1 cellular context compared by ENCODE assay signal in the genomic region with DNA sequence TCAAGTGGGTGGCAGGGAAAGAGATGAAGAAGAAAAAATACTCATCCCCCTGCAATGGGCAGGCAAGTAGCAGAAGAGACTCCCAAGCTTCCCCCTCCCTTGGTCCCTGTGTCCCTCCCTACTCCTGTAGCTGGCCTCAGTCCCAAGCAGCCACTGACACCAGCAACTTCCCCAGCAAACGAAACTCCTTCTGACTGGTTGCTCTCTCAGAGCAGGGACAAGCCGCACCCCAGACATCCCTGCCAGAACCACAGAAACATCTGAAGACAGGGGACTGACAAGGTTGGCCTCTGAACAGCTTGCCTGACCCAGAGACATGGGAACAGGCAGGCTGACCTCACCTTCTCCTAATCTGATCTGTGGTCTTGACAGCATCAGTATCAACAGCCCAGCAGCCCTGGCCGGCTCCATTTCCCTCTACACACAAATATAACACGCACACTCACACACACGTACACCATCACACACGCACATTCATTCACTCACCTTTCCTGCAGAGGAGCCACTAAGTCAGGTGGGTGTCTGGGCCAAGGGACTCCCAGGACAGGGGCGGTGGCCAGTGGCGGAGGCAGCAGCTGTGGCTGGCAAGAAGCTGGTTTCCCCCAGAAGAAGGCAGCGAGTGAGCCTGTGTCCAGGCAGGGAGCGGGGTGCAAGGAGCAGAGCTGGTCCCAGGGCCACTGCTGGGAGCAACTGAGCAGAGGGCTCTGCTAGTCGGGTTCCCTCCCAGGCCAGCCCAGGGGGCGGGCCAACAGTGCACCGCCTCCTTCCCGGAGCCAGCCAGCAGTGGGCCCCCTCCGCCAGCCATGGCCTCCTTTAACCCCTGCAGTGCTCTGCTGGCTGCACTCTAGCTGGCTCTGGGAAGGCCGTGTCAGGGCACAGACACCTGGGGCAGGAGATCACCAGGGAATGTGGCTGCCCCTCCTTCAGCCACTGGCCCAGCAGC.
TF ChIP-seq lines count a peak whose summit lies in the region.

No MANE protein-coding gene starts in this region.

TF ChIP-seq in HepG2, 621 proteins besides CTCF, POLR2A, EP300 and RAD21 (continued from another document and continues in another):
- no peak for TF ChIP-seq ZNF407 (CRISPR knock-in tag; IDR thresholded peaks at IDR 0.05; ENCODE audit: not compliant biosample characterization)
- TF ChIP-seq ZNF207 (IDR thresholded peaks at IDR 0.05; ENCODE audit: borderline replicate concordance), result no peak
- peak; percentile 72; the same call in 1 of the 2 replicates for TF ChIP-seq DZIP1 (CRISPR knock-in tag; IDR thresholded peaks at IDR 0.05)
- TF ChIP-seq SMC3 (IDR thresholded peaks at IDR 0.05; ENCODE audit: low read length), result peak; percentile 11; the same call in 1 of the 2 replicates
- 0 out of 2 replicates have a peak, but pooled peaks have one; percentile 32 for TF ChIP-seq WIZ (CRISPR knock-in tag; IDR thresholded peaks at IDR 0.05)
- 0 out of 2 replicates have a peak, but pooled peaks have one; percentile 50 for TF ChIP-seq ZNF503 (CRISPR knock-in tag; IDR thresholded peaks at IDR 0.05)
- TF ChIP-seq, protein P1, sequence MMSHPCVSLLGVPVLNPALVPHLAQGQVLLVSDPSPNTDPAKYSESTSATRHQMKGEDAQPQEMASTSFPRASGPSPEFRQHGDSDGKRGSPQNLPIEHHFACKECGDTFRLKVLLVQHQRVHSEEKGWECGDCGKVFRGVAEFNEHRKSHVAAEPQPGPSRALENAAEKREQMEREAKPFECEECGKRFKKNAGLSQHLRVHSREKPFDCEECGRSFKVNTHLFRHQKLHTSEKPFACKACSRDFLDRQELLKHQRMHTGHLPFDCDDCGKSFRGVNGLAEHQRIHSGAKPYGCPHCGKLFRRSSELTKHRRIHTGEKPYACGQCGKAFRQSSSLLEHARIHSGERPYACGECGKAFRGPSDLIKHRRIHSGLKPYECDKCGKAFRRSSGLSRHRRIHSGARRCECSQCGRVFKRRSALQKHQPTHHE (CRISPR knock-in tag; IDR thresholded peaks at IDR 0.05; ENCODE audit: borderline replicate concordance), result peak; percentile 79
- TF ChIP-seq, protein P2, sequence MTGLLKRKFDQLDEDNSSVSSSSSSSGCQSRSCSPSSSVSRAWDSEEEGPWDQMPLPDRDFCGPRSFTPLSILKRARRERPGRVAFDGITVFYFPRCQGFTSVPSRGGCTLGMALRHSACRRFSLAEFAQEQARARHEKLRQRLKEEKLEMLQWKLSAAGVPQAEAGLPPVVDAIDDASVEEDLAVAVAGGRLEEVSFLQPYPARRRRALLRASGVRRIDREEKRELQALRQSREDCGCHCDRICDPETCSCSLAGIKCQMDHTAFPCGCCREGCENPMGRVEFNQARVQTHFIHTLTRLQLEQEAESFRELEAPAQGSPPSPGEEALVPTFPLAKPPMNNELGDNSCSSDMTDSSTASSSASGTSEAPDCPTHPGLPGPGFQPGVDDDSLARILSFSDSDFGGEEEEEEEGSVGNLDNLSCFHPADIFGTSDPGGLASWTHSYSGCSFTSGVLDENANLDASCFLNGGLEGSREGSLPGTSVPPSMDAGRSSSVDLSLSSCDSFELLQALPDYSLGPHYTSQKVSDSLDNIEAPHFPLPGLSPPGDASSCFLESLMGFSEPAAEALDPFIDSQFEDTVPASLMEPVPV (CRISPR knock-in tag; IDR thresholded peaks at IDR 0.05), result peak; percentile 72
- 0 out of 2 replicates have a peak, but pooled peaks have one; percentile 14 for TF ChIP-seq TGIF2 (CRISPR knock-in tag; IDR thresholded peaks at IDR 0.05)
- TF ChIP-seq SRSF9 (IDR thresholded peaks at IDR 0.05; ENCODE audit: borderline replicate concordance, insufficient read depth, low read depth, low read length, poor library complexity, severe bottlenecking), result no peak
- no peak for TF ChIP-seq FUBP1 (CRISPR knock-in tag; IDR thresholded peaks at IDR 0.05; ENCODE audit: borderline replicate concordance)
- no peak for TF ChIP-seq U2AF1 (optimal IDR thresholded peaks at IDR 0.05; ENCODE audit: low read depth, low read length)
- peak; percentile 86 for TF ChIP-seq ZBED4 (CRISPR knock-in tag; IDR thresholded peaks at IDR 0.05; ENCODE audit: borderline replicate concordance)
- no peak for TF ChIP-seq PAF1 (CRISPR knock-in tag; IDR thresholded peaks at IDR 0.05)
- peak; percentile 76; the same call in 1 of the 2 replicates for TF ChIP-seq ZNF225 (CRISPR knock-in tag; IDR thresholded peaks at IDR 0.05)
- no peak for TF ChIP-seq ZNF562 (CRISPR knock-in tag; IDR thresholded peaks at IDR 0.05; ENCODE audit: borderline replicate concordance)
- TF ChIP-seq, protein P3, sequence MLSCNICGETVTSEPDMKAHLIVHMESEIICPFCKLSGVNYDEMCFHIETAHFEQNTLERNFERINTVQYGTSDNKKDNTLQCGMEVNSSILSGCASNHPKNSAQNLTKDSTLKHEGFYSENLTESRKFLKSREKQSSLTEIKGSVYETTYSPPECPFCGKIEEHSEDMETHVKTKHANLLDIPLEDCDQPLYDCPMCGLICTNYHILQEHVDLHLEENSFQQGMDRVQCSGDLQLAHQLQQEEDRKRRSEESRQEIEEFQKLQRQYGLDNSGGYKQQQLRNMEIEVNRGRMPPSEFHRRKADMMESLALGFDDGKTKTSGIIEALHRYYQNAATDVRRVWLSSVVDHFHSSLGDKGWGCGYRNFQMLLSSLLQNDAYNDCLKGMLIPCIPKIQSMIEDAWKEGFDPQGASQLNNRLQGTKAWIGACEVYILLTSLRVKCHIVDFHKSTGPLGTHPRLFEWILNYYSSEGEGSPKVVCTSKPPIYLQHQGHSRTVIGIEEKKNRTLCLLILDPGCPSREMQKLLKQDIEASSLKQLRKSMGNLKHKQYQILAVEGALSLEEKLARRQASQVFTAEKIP (CRISPR knock-in tag; IDR thresholded peaks at IDR 0.05; ENCODE audit: borderline replicate concordance), result no peak
